ENCODE assay signal across 25 cellular contexts in genomic region chr20:5665417-5665816, GRCh38. TPM values are rescaled to one million over a fixed set of nuclear protein-coding genes. Genes with fewer than 3 reads are reported as not detected.
A peak's percentile ranks its signal among the peaks of the same experiment; 100 is the strongest.
DNase-seq lines count a peak whose midpoint lies in the region; ATAC-seq, FAIRE-seq and TF ChIP-seq lines count a peak whose summit lies in the region.
"Had no signal": no experiment of that assay in that cellular context is flagged by ENCODE, and none has a peak within 500 bp of the region (broad histone marks: within the 10 kb centered on the region; RNA-seq: fewer than 3 reads in every experiment).

No MANE protein-coding gene starts in this region.

- H4K20me1 ChIP-seq in HepG2 (ENCODE audit: insufficient read depth, low read length) = no peaks in the 10 kb centered on the region

- CTCF ChIA-PET in HepG2 (lab: Yijun Ruan, JAX; ENCODE audit: low intra/inter-chr PET ratio, low total read pairs) (no interaction called here), activated B cell treated with CpG ODN at 0.5 μM for 24 hours (lab: Charles Lee) (no interaction called here)

- intact Hi-C loops in HepG2 (cut with micrococcal nuclease; ENCODE audit: unreplicated experiment) (no loop called here), right lobe of liver (cut with DNase I) (no loop called here), activated B cell treated with CpG ODN at 0.5 μM for 24 hours (cut with micrococcal nuclease) (loop anchor here (1.0 kb wide), 1 partner anchor 9 kb away; no protein-coding TSS in a partner anchor), left colon (cut with DNase I, micrococcal nuclease) (no loop called here)

- peaks cover 8% of the 10 kb centered on the region for H3K4me1 ChIP-seq in HepG2 (ENCODE audit: insufficient read depth, low read length)
- no peaks in the 10 kb centered on the region for H3K4me1 ChIP-seq in right lobe of liver
- H3K4me1 ChIP-seq: HAP-1 had no signal

- H3K27me3 ChIP-seq in HepG2 (ENCODE audit: control insufficient read depth in 1 of 2, insufficient read depth in 2 of 2, low read length in 2 of 2) (peaks cover 5 to 13% of the 10 kb centered on the region in 2 experiments; a peak in 3 of 5 replicates), right lobe of liver (no peaks in the 10 kb centered on the region)

- H3K27me3 Mint-ChIP-seq in activated B cell treated with CpG ODN at 0.5 μM for 24 hours = no peaks in the 10 kb centered on the region
- H3K27me3 Mint-ChIP-seq in naive B cell = no peaks in the 10 kb centered on the region

- POLR2A ChIA-PET in HepG2 (lab: Yijun Ruan, JAX) (no interaction called here), activated B cell treated with CpG ODN at 0.5 μM for 24 hours (lab: Charles Lee) (interaction anchor here (1.4 kb wide), 1 partner anchor 20 kb away, joined by 14 read pairs; no protein-coding TSS in a partner anchor)

- no peak for TF ChIP-seq RAD21 in HepG2 (CRISPR knock-in tag; IDR thresholded peaks at IDR 0.05)

- H3K36me3 Mint-ChIP-seq in activated B cell treated with CpG ODN at 0.5 μM for 24 hours (ENCODE audit: low read depth) = no peaks in the 10 kb centered on the region
- no peaks in the 10 kb centered on the region for H3K36me3 Mint-ChIP-seq in naive B cell
- H3K36me3 Mint-ChIP-seq: CD4-positive, CD25-positive, alpha-beta regulatory T cell had no signal

- no peak overlapping the region for H3K4me3 Mint-ChIP-seq in activated B cell treated with CpG ODN at 0.5 μM for 24 hours
- peak overlapping the region in 1 of 8 donors; percentile 41 for H3K4me3 Mint-ChIP-seq in naive B cell
- H3K4me3 Mint-ChIP-seq: CD4-positive, CD25-positive, alpha-beta regulatory T cell; HFFc6 had no signal

- H3K4me1 Mint-ChIP-seq in activated B cell treated with CpG ODN at 0.5 μM for 24 hours (peaks cover 27% of the 10 kb centered on the region), naive B cell (peaks cover 27 to 40% (median 39%) of the 10 kb centered on the region in 3 donors)
- H3K4me1 Mint-ChIP-seq: CD4-positive, CD25-positive, alpha-beta regulatory T cell had no signal

- no peaks in the 10 kb centered on the region for H3K9me3 ChIP-seq in HepG2 (ENCODE audit: low read length)
- H3K9me3 ChIP-seq in right lobe of liver = no peaks in the 10 kb centered on the region
- H3K9me3 ChIP-seq: HAP-1 had no signal

- H3K4me3 ChIP-seq in HepG2 (replicated peaks in 1 of 3; ENCODE audit: insufficient read depth in 1 of 3, low read depth in 2 of 3, low read length in 3 of 3) = no peak overlapping the region
- H3K4me3 ChIP-seq in right lobe of liver = no peak overlapping the region
- H3K4me3 ChIP-seq: GM23248, HAP-1 had no signal

- no peak for TF ChIP-seq POLR2A in HepG2 (IDR thresholded peaks at IDR 0.05; ENCODE audit: insufficient read depth in 1 of 2, low read depth in 2 of 2, low read length in 2 of 2)
- no peak for TF ChIP-seq POLR2A in right lobe of liver (IDR thresholded peaks at IDR 0.05)

- FAIRE-seq in HepG2 (lab: Jason Lieb, UNC) = no peak
- FAIRE-seq: HTR-8/SVneo had no signal

- TF ChIP-seq EP300 in HepG2 (IDR thresholded peaks at IDR 0.05; ENCODE audit: low read depth in 2 of 2, low read length in 2 of 2) = no peak
- TF ChIP-seq EP300 in HepG2 (CRISPR knock-in tag; IDR thresholded peaks at IDR 0.05; ENCODE audit: borderline replicate concordance) = no peak

- BruUV-seq in HepG2 (replicated peaks; lab: Mats Ljungman, UMichigan) = no TSS peak

- in situ Hi-C loops in HepG2 (cut with HindIII; ENCODE audit: extremely low pct_ligation_motif_present, low pct_unique_long_range_greater_than_20kb) = no loop called here

- no peak overlapping the region for H2AFZ ChIP-seq in HepG2 (ENCODE audit: low read length)
- H2AFZ ChIP-seq: GM23248 had no signal

- no peaks in the 10 kb centered on the region for H3K36me3 ChIP-seq in HepG2 (replicated peaks in 1 of 2; ENCODE audit: control insufficient read depth in 1 of 2, insufficient read depth in 2 of 2, low read length in 2 of 2)
- H3K36me3 ChIP-seq in right lobe of liver = no peaks in the 10 kb centered on the region
- H3K36me3 ChIP-seq: HAP-1 had no signal

- H3K27ac Mint-ChIP-seq in activated B cell treated with CpG ODN at 0.5 μM for 24 hours (no peak overlapping the region), naive B cell (peak overlapping the region in 4 of 6 donors; percentile 44 to 73 (median 71))
- H3K27ac Mint-ChIP-seq: HFFc6 had no signal

- TF ChIP-seq CTCF in HepG2 (CRISPR knock-in tag; IDR thresholded peaks at IDR 0.05) = no peak
- no peak for TF ChIP-seq CTCF in right lobe of liver (IDR thresholded peaks at IDR 0.05)
- TF ChIP-seq CTCF in activated B cell treated with CpG ODN at 0.5 μM for 24 hours (IDR thresholded peaks at IDR 0.05) = no peak

- 19% methylated on average over 2 of the region's 2 CpGs for WGBS in HepG2 (ENCODE audit: low lambda C conversion rate)
- WGBS in right lobe of liver (ENCODE audit: insufficient coverage, low coverage, low lambda C conversion rate, missing lambda C conversion rate) = 83% methylated on average over 2 of the region's 2 CpGs

- no peak overlapping the region for H3K4me2 ChIP-seq in HepG2 (ENCODE audit: low read depth, low read length)

- no peaks in the 10 kb centered on the region for H3K9me3 Mint-ChIP-seq in activated B cell treated with CpG ODN at 0.5 μM for 24 hours
- no peaks in the 10 kb centered on the region for H3K9me3 Mint-ChIP-seq in naive B cell
- H3K9me3 Mint-ChIP-seq: CD4-positive, CD25-positive, alpha-beta regulatory T cell; HFFc6 had no signal

- H3K9ac ChIP-seq in HepG2 (ENCODE audit: insufficient read depth, low read depth, low read length) = no peak overlapping the region
- H3K9ac ChIP-seq: GM23248 had no signal

- ATAC-seq in HepG2 (peak; percentile 41; the same call in 2 of the 3 replicates), right lobe of liver (no peak), activated B cell treated with CpG ODN at 0.5 μM for 24 hours (ENCODE audit: low read depth) (peak; percentile 58), naive B cell (ENCODE audit: low read depth in 2 of 2) (no peak), left colon (no peak)
- ATAC-seq: Panc1 had no signal

- DNase-seq in HepG2 (ENCODE audit: low spot score) (no peak), right lobe of liver (no peak), activated B cell treated with CpG ODN at 0.5 μM for 24 hours (no peak), naive B cell (no peak), left colon (no peak), NCI-H1436 (lab: John Stamatoyannopoulos, UW) (no peak), NCI-H446 (lab: John Stamatoyannopoulos, UW) (no peak)
- DNase-seq: ACHN; CD4-positive, CD25-positive, alpha-beta regulatory T cell; DMS153; DND-41; GM23248; HFFc6; KBM-7; MV-4-11; NCI-H1105; NCI-H146; NCI-H1930; NCI-H2107; NCI-H524 treated with DMSO at 0.1 percent for 48 hours; SHP77 treated with DMSO at 0.1 percent for 48 hours had no signal

- H3K79me2 ChIP-seq in HepG2 (ENCODE audit: insufficient read depth, low read length) = no peaks in the 10 kb centered on the region

- H3K27ac ChIP-seq in HepG2 (ENCODE audit: extremely low read length, insufficient read depth, low read length) = no peak overlapping the region
- H3K27ac ChIP-seq in right lobe of liver = no peak overlapping the region
- H3K27ac ChIP-seq: 22Rv1, GM23248 had no signal

TF ChIP-seq in HepG2, 621 proteins besides CTCF, POLR2A, EP300 and RAD21 (continues in another document):
- no peak for TF ChIP-seq SSRP1 (CRISPR knock-in tag; IDR thresholded peaks at IDR 0.05)

RNA-seq across cellular contexts. Expression of gene GPCPD1, which starts 54.6 kb away (rescaled TPM):
- total RNA-seq in HepG2 (2016; rRNA removed; fragmentation: Illumina TruSeq; extraction: Trizol) (9.6 and 12.9 TPM in 2 replicates), right lobe of liver (1 to 10 TPM; 3.6 to 9.2 (median 5.8) TPM), activated B cell treated with CpG ODN at 0.5 μM for 24 hours (67.4 and 91.4 TPM in 2 replicates), left colon (10 to 100 TPM; 23.6 to 26.0 TPM)
- total RNA-seq in HepG2 (2016; cell fraction: cytosol; rRNA removed; fragmentation: Illumina TruSeq; extraction: Trizol; ENCODE audit: low read depth) = 1.7 and 2.0 TPM in 2 replicates
- total RNA-seq in HepG2 (2016; cell fraction: insoluble cytoplasmic fraction; rRNA removed; fragmentation: Illumina TruSeq; extraction: Trizol) = 10.1 and 11.2 TPM in 2 replicates
- 5.0 and 5.2 TPM in 2 replicates for total RNA-seq in HepG2 (2016; cell fraction: membrane; rRNA removed; fragmentation: Illumina TruSeq; extraction: Trizol)
- total RNA-seq in HepG2 (2016; cell fraction: nucleus; rRNA removed; fragmentation: Illumina TruSeq; extraction: Trizol) = 17.4 and 18.2 TPM in 2 replicates
- polyA plus RNA-seq in HepG2 (2011; rRNA removed) (6.3 and 6.7 TPM in 2 replicates), naive B cell (ENCODE audit: low read depth in 6 of 6) (10 to 100 TPM; 39.5 to 60.5 (median 50.7) TPM)
- polyA plus RNA-seq in HepG2 (2011; cell fraction: cytosol; rRNA removed) = 1.8 and 4.4 TPM in 2 replicates
- 9.4 and 12.1 TPM in 2 replicates for polyA plus RNA-seq in HepG2 (2011; cell fraction: nucleus; rRNA removed)
- 5.0 and 5.1 TPM in 2 replicates for polyA plus RNA-seq in HepG2 (2012)
- 0.69 and 0.74 TPM in 2 replicates for polyA plus RNA-seq in HepG2 (2016; cell fraction: cytosol; fragmentation: Illumina TruSeq; extraction: Trizol; ENCODE audit: low read depth)
- 8.8 and 8.9 TPM in 2 replicates for polyA plus RNA-seq in HepG2 (2016; cell fraction: insoluble cytoplasmic fraction; fragmentation: Illumina TruSeq; extraction: Trizol; ENCODE audit: low read depth)
- polyA plus RNA-seq in HepG2 (2016; cell fraction: membrane; fragmentation: Illumina TruSeq; extraction: Trizol; ENCODE audit: low read depth) = 1.7 and 2.4 TPM in 2 replicates
- 17.1 and 19.1 TPM in 2 replicates for polyA plus RNA-seq in HepG2 (2016; cell fraction: nucleus; fragmentation: Illumina TruSeq; extraction: Trizol; ENCODE audit: insufficient read depth, low read depth)
- 2.9 and 4.9 TPM in 2 replicates for polyA minus RNA-seq in HepG2 (2011; rRNA and poly(A)+ RNA removed; ENCODE audit: low replicate concordance)
- 2.1 and 4.7 TPM in 2 replicates for polyA minus RNA-seq in HepG2 (2011; cell fraction: cytosol; rRNA and poly(A)+ RNA removed)
- polyA minus RNA-seq in HepG2 (2011; cell fraction: nucleus; rRNA and poly(A)+ RNA removed) = 32.1 and 32.7 TPM in 2 replicates

Comparison
In these comparisons a context has a peak if more than half of its experiments do, and no peak if none do; other contexts are left out.
1. ATAC-seq: peak in HepG2 (single experiment) and activated B cell treated with CpG ODN at 0.5 μM for 24 hours (single experiment); none in right lobe of liver (0 of 4), naive B cell (0 of 2) and left colon (single experiment).